20 cellular contexts compared by ENCODE assay signal in the genomic region with DNA sequence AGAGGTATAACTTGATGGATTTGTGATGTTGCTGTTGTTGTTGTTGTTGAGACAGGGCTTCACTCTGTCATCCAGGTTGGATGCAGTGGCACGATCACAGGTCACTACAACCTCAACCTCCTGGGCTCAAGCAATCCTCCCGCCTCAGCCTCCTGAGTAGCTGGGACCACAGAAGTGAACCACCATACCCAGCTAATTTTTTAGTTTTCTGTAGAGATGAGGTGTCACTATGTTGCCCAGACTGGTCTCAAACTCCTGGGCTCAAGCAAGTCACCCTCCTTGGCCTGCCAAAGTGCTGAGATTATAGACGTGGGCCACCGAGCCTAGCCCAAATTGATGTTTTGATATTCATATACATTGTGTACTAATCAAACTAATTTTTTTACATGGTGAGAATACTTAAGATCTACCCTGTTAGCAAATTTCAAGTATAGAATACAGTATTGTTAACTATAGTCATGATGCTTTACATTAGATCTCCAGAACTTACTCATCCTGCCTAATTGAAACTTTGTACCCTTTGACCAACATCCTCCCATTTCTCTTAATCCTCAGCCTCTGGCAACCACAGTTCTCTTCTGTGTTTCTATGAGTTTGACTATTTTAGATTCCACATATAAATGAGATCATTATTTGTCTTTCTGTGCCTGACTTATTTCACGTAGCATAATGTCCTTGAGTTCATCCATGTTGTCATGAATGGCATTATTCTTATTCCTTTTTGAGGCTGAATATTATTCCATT. TPM values are rescaled to one million over a fixed set of nuclear protein-coding genes. Genes with fewer than 3 reads are reported as not detected.
DNase-seq lines count a peak whose midpoint lies in the region; ATAC-seq and TF ChIP-seq lines count a peak whose summit lies in the region.
"Had no signal": no experiment of that assay in that cellular context is flagged by ENCODE, and none has a peak within 500 bp of the region (broad histone marks: within the 10 kb centered on the region; RNA-seq: fewer than 3 reads in every experiment).

No MANE protein-coding gene starts in this region.

- no peak for TF ChIP-seq CTCF in parathyroid adenoma (IDR thresholded peaks at IDR 0.05)

- H3K9ac ChIP-seq in parathyroid adenoma = no peak overlapping the region

- H3K79me2 ChIP-seq in parathyroid adenoma = peaks cover 11% of the 10 kb centered on the region

- H2AFZ ChIP-seq in parathyroid adenoma = no peak overlapping the region

- H3K4me1 ChIP-seq in parathyroid adenoma = no peaks in the 10 kb centered on the region

- H3K27me3 ChIP-seq in parathyroid adenoma (ENCODE audit: control insufficient read depth, insufficient read depth, low read length) = no peaks in the 10 kb centered on the region
- H3K27me3 ChIP-seq: heart right ventricle, neutrophil had no signal

- ATAC-seq in GM18502 (IDR thresholded peaks at IDR 0.05; ENCODE audit: poor library complexity, unreplicated experiment) (peak; percentile 85), GM21360 (IDR thresholded peaks at IDR 0.05; ENCODE audit: unreplicated experiment) (peak; percentile 63), GM19324 (IDR thresholded peaks at IDR 0.05; ENCODE audit: low FRiP score, unreplicated experiment) (no peak)
- peak; percentile 81 for ATAC-seq in activated T-helper 17 cell treated with anti-CD3 and anti-CD28 coated beads, Interleukin-2, amount 50 U/mL, for 72 hours (replicated peaks)
- ATAC-seq: sciatic nerve, WTC11 had no signal

- no peaks in the 10 kb centered on the region for H3K9me3 ChIP-seq in parathyroid adenoma (ENCODE audit: control insufficient read depth, low read length)
- H3K9me3 ChIP-seq: heart right ventricle, neutrophil had no signal

- DNase-seq in activated naive CD4-positive, alpha-beta T cell treated with anti-CD3 and anti-CD28 coated beads, Interleukin-2, amount 50 U/mL, for 16 hours = no peak
- DNase-seq in activated naive CD4-positive, alpha-beta T cell (lab: John Stamatoyannopoulos, UW) = no peak
- no peak for DNase-seq in DMS153 (lab: John Stamatoyannopoulos, UW)
- DNase-seq: activated gamma-delta T cell treated with Interleukin-2 at 50 U/mL for 16 hours; AML-193; Calu3; heart right ventricle; kidney; NCI-H1694; NCI-H345; stimulated activated CD4-positive, alpha-beta T cell treated with anti-CD3 and anti-CD28 coated beads, Interleukin-4, amount 100 ng/mL, for 1 hour; T-helper 1 cell had no signal

- H3K9me3 Mint-ChIP-seq in activated T-helper 17 cell treated with anti-CD3 and anti-CD28 coated beads, Interleukin-2, amount 50 U/mL, for 72 hours = peaks cover 4% of the 10 kb centered on the region
- H3K9me3 Mint-ChIP-seq: WTC11 had no signal

- H3K27ac ChIP-seq in parathyroid adenoma = peak overlapping the region; percentile 5
- H3K27ac ChIP-seq: neutrophil had no signal

- no peaks in the 10 kb centered on the region for H3K36me3 ChIP-seq in parathyroid adenoma (ENCODE audit: control insufficient read depth, insufficient read depth, low read length)
- H3K36me3 ChIP-seq: neutrophil had no signal

- no peaks in the 10 kb centered on the region for H3K36me3 Mint-ChIP-seq in activated T-helper 17 cell treated with anti-CD3 and anti-CD28 coated beads, Interleukin-2, amount 50 U/mL, for 72 hours (ENCODE audit: low read depth)
- H3K36me3 Mint-ChIP-seq: WTC11 had no signal

- no peaks in the 10 kb centered on the region for H3K4me1 Mint-ChIP-seq in activated T-helper 17 cell treated with anti-CD3 and anti-CD28 coated beads, Interleukin-2, amount 50 U/mL, for 72 hours

- peaks cover 23% of the 10 kb centered on the region for H3K27me3 Mint-ChIP-seq in activated T-helper 17 cell treated with anti-CD3 and anti-CD28 coated beads, Interleukin-2, amount 50 U/mL, for 72 hours

- H3K4me3 Mint-ChIP-seq in activated T-helper 17 cell treated with anti-CD3 and anti-CD28 coated beads, Interleukin-2, amount 50 U/mL, for 72 hours = no peak overlapping the region
- H3K4me3 Mint-ChIP-seq: WTC11 had no signal

- H3K4me3 ChIP-seq in parathyroid adenoma (ENCODE audit: low read depth, low read length) = no peak overlapping the region
- H3K4me3 ChIP-seq: heart right ventricle had no signal

- peak overlapping the region; percentile 9 for H3K27ac Mint-ChIP-seq in activated T-helper 17 cell treated with anti-CD3 and anti-CD28 coated beads, Interleukin-2, amount 50 U/mL, for 72 hours
- H3K27ac Mint-ChIP-seq: WTC11 had no signal

- H3K4me2 ChIP-seq in parathyroid adenoma (ENCODE audit: low read length) = no peak overlapping the region

RNA-seq across cellular contexts. Expression of gene LMCD1, which starts 23.2 kb away (rescaled TPM):
- 1 to 10 TPM; 1.6 to 9.8 TPM for total RNA-seq in activated T-helper 17 cell treated with anti-CD3 and anti-CD28 coated beads, Interleukin-2, amount 50 U/mL, for 72 hours
